23 cellular contexts compared by ENCODE assay signal in the genomic region with DNA sequence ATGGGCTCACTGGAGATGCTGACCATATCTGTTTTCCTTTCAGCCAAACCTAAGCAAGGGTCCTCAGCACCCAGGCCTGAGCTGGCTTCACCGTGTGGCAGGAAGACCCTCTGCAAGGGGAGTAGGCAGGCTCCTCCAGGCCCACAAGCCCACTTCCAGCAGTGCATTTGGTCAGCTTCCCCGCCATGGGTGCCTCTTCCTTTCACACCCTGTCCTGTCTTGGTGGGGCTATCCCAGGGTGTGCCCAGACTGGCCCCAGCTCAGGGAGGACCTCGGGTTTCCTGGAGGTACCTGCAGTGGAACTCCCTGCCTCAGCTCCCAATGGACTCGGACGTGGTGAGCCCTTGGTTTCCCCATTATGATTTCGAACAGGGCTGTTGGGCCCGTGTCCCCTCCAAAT. TPM values are rescaled to one million over a fixed set of nuclear protein-coding genes. Genes with fewer than 3 reads are reported as not detected.
DNase-seq lines count a peak whose midpoint lies in the region; ATAC-seq lines count a peak whose summit lies in the region.
"Had no signal": no experiment of that assay in that cellular context is flagged by ENCODE, and none has a peak within 500 bp of the region (broad histone marks: within the 10 kb centered on the region; RNA-seq: fewer than 3 reads in every experiment).

No MANE protein-coding gene starts in this region.

- H3K9me3 Mint-ChIP-seq in activated CD8-positive, alpha-beta memory T cell treated with anti-CD3 and anti-CD28 coated beads, Interleukin-2, amount 10 ng/mL, durations not matched to agents 7 days and 5 days (ENCODE audit: low read depth), result no peaks in the 10 kb centered on the region
- no peaks in the 10 kb centered on the region for H3K9me3 Mint-ChIP-seq in activated T-helper 17 cell treated with anti-CD3 and anti-CD28 coated beads, Interleukin-2, amount 50 U/mL, for 72 hours
- H3K9me3 Mint-ChIP-seq: CD14-positive monocyte; CD4-positive, alpha-beta T cell; CD8-positive, alpha-beta memory T cell had no signal

- CTCF ChIA-PET in activated CD8-positive, alpha-beta memory T cell treated with anti-CD3 and anti-CD28 coated beads, Interleukin-2, amount 10 ng/mL, durations not matched to agents 7 days and 5 days (lab: Charles Lee), result interaction anchor here (0.7 to 1.7 kb wide), 3 partner anchors 9 to 20 kb away, joined by 3 to 6 read pairs (median 4); partner anchors contain the start of gene KRTAP16-1

- H3K36me3 Mint-ChIP-seq in activated CD8-positive, alpha-beta memory T cell treated with anti-CD3 and anti-CD28 coated beads, Interleukin-2, amount 10 ng/mL, durations not matched to agents 7 days and 5 days, result no peaks in the 10 kb centered on the region
- no peaks in the 10 kb centered on the region for H3K36me3 Mint-ChIP-seq in activated T-helper 17 cell treated with anti-CD3 and anti-CD28 coated beads, Interleukin-2, amount 50 U/mL, for 72 hours (ENCODE audit: low read depth)
- H3K36me3 Mint-ChIP-seq: CD14-positive monocyte had no signal

- H3K27me3 Mint-ChIP-seq in activated CD8-positive, alpha-beta memory T cell treated with anti-CD3 and anti-CD28 coated beads, Interleukin-2, amount 10 ng/mL, durations not matched to agents 7 days and 5 days, result no peaks in the 10 kb centered on the region
- no peaks in the 10 kb centered on the region for H3K27me3 Mint-ChIP-seq in activated T-helper 17 cell treated with anti-CD3 and anti-CD28 coated beads, Interleukin-2, amount 50 U/mL, for 72 hours
- H3K27me3 Mint-ChIP-seq: CD4-positive, alpha-beta T cell; CD8-positive, alpha-beta memory T cell had no signal

- H3K4me3 Mint-ChIP-seq in activated CD8-positive, alpha-beta memory T cell treated with anti-CD3 and anti-CD28 coated beads, Interleukin-2, amount 10 ng/mL, durations not matched to agents 7 days and 5 days, result no peak overlapping the region
- no peak overlapping the region for H3K4me3 Mint-ChIP-seq in activated T-helper 17 cell treated with anti-CD3 and anti-CD28 coated beads, Interleukin-2, amount 50 U/mL, for 72 hours
- H3K4me3 Mint-ChIP-seq: CD14-positive monocyte; CD4-positive, alpha-beta T cell had no signal

- no peak overlapping the region for H3K27ac Mint-ChIP-seq in activated CD8-positive, alpha-beta memory T cell treated with anti-CD3 and anti-CD28 coated beads, Interleukin-2, amount 10 ng/mL, durations not matched to agents 7 days and 5 days
- H3K27ac Mint-ChIP-seq in activated T-helper 17 cell treated with anti-CD3 and anti-CD28 coated beads, Interleukin-2, amount 50 U/mL, for 72 hours, result peak overlapping the region; percentile 54
- H3K27ac Mint-ChIP-seq: CD4-positive, alpha-beta T cell had no signal

- peaks cover 5% of the 10 kb centered on the region for H3K4me1 Mint-ChIP-seq in activated CD8-positive, alpha-beta memory T cell treated with anti-CD3 and anti-CD28 coated beads, Interleukin-2, amount 10 ng/mL, durations not matched to agents 7 days and 5 days
- H3K4me1 Mint-ChIP-seq in activated T-helper 17 cell treated with anti-CD3 and anti-CD28 coated beads, Interleukin-2, amount 50 U/mL, for 72 hours, result peaks cover 19% of the 10 kb centered on the region

- no peak for ATAC-seq in activated CD8-positive, alpha-beta memory T cell treated with anti-CD3 and anti-CD28 coated beads, Interleukin-2, amount 10 ng/mL, durations not matched to agents 7 days and 5 days
- ATAC-seq in activated T-helper 17 cell treated with anti-CD3 and anti-CD28 coated beads, Interleukin-2, amount 50 U/mL, for 72 hours (replicated peaks), result no peak

- DNase-seq in activated CD8-positive, alpha-beta memory T cell treated with anti-CD3 and anti-CD28 coated beads, Interleukin-2, amount 10 ng/mL, durations not matched to agents 7 days and 5 days, result peak; percentile 31
- no peak for DNase-seq in activated CD8-positive, alpha-beta memory T cell treated with anti-CD3 and anti-CD28 coated beads, Interleukin-2, amount 50 U/mL, for 4 hours
- peak; percentile 49 for DNase-seq in islet precursor cell
- DNase-seq in NOMO-1 (lab: John Stamatoyannopoulos, UW; ENCODE audit: unreplicated experiment in 2 of 2), result no peak
- no peak for DNase-seq in stimulated activated CD4-positive, alpha-beta T cell treated with anti-CD3 and anti-CD28 coated beads, Interleukin-4, amount 100 ng/mL, for 4 hours
- DNase-seq in NCI-H1436 treated with DMSO at 0.1 percent for 48 hours (lab: John Stamatoyannopoulos, UW), result no peak
- DNase-seq: 8988T; ACHN; AML-193; BE2C; CD4-positive, alpha-beta T cell; CD8-positive, alpha-beta memory T cell; DMS 273 treated with DMSO at 0.1 percent for 48 hours; DMS79; EL; GDM1; GM23248; H7; HCEC 1CT had no signal

RNA-seq across cellular contexts. Expression of gene KRTAP17-1, which starts 12.7 kb away (rescaled TPM):
- not detected for total RNA-seq in activated CD8-positive, alpha-beta memory T cell treated with anti-CD3 and anti-CD28 coated beads, Interleukin-2, amount 10 ng/mL, durations not matched to agents 7 days and 5 days
- total RNA-seq in activated T-helper 17 cell treated with anti-CD3 and anti-CD28 coated beads, Interleukin-2, amount 50 U/mL, for 72 hours, result not detected
- total RNA-seq: CD4-positive, alpha-beta T cell; CD8-positive, alpha-beta memory T cell; GM23248; H1; H7 had no signal

RNA-seq across cellular contexts. Expression of gene KRTAP16-1, which starts 19.1 kb away (rescaled TPM):
- total RNA-seq in activated CD8-positive, alpha-beta memory T cell treated with anti-CD3 and anti-CD28 coated beads, Interleukin-2, amount 10 ng/mL, durations not matched to agents 7 days and 5 days, result not detected
- under 1 TPM; 0.15 to 0.26 TPM for total RNA-seq in activated T-helper 17 cell treated with anti-CD3 and anti-CD28 coated beads, Interleukin-2, amount 50 U/mL, for 72 hours
- total RNA-seq: CD8-positive, alpha-beta memory T cell; GM12878; GM23248; H1; H7 had no signal

RNA-seq across cellular contexts. Expression of gene KRT33A, which starts 22.4 kb away (rescaled TPM):
- not detected for total RNA-seq in activated CD8-positive, alpha-beta memory T cell treated with anti-CD3 and anti-CD28 coated beads, Interleukin-2, amount 10 ng/mL, durations not matched to agents 7 days and 5 days
- not detected for total RNA-seq in activated T-helper 17 cell treated with anti-CD3 and anti-CD28 coated beads, Interleukin-2, amount 50 U/mL, for 72 hours
- total RNA-seq: CD4-positive, alpha-beta T cell; CD8-positive, alpha-beta memory T cell; GM12878; GM23248; H1; H7 had no signal

RNA-seq across cellular contexts. Expression of gene KRTAP29-1, which starts 25.6 kb away (rescaled TPM):
- not detected for total RNA-seq in activated CD8-positive, alpha-beta memory T cell treated with anti-CD3 and anti-CD28 coated beads, Interleukin-2, amount 10 ng/mL, durations not matched to agents 7 days and 5 days
- total RNA-seq in activated T-helper 17 cell treated with anti-CD3 and anti-CD28 coated beads, Interleukin-2, amount 50 U/mL, for 72 hours, result not detected
- total RNA-seq: CD4-positive, alpha-beta T cell; CD8-positive, alpha-beta memory T cell; GM12878; GM23248; H1; H7 had no signal

RNA-seq across cellular contexts. Expression of gene KRT33B, which starts 41.4 kb away (rescaled TPM):
- not detected for total RNA-seq in activated CD8-positive, alpha-beta memory T cell treated with anti-CD3 and anti-CD28 coated beads, Interleukin-2, amount 10 ng/mL, durations not matched to agents 7 days and 5 days
- not detected for total RNA-seq in activated T-helper 17 cell treated with anti-CD3 and anti-CD28 coated beads, Interleukin-2, amount 50 U/mL, for 72 hours
- total RNA-seq: CD4-positive, alpha-beta T cell; CD8-positive, alpha-beta memory T cell; GM12878; H1; H7 had no signal

Comparison
In these comparisons a context has a peak if more than half of its experiments do, and no peak if none do; other contexts are left out.
1. DNase-seq: peak in activated CD8-positive, alpha-beta memory T cell treated with anti-CD3 and anti-CD28 coated beads, Interleukin-2, amount 10 ng/mL, durations not matched to agents 7 days and 5 days (single experiment) and islet precursor cell (single experiment); none in activated CD8-positive, alpha-beta memory T cell treated with anti-CD3 and anti-CD28 coated beads, Interleukin-2, amount 50 U/mL, for 4 hours (single experiment), NOMO-1 (0 of 2), stimulated activated CD4-positive, alpha-beta T cell treated with anti-CD3 and anti-CD28 coated beads, Interleukin-4, amount 100 ng/mL, for 4 hours (0 of 2) and NCI-H1436 treated with DMSO at 0.1 percent for 48 hours (single experiment).